Comparison of ENCODE assay signal across 8 cellular contexts in genomic region chr19:49487277-49488045, GRCh38. TPM values are rescaled to one million over a fixed set of nuclear protein-coding genes. Genes with fewer than 3 reads are reported as not detected.
DNase-seq lines count a peak whose midpoint lies in the region; ATAC-seq and TF ChIP-seq lines count a peak whose summit lies in the region.

TSS of gene RPL13A (plus strand) at chr19:49487608. CDS start at chr19:49487630, 22 bp downstream.

- CTCF ChIA-PET in PC-9 (lab: Charles Lee), result interaction anchor here (0.6 kb wide), 1 partner anchor 43 kb away, joined by 5 read pairs; no protein-coding TSS in a partner anchor

- BruUV-seq in PC-9 (replicated peaks; lab: Mats Ljungman, UMichigan), result TSS peak; percentile 66

- POLR2A ChIA-PET in PC-9 (lab: Charles Lee; ENCODE audit: unreplicated experiment), result interaction anchor here (0.6 kb wide), 1 partner anchor 511 kb away, joined by 7 read pairs; no protein-coding TSS in a partner anchor

- peak within 1 kb of the TSS; percentile 91 for H3K27ac ChIP-seq in PC-9

- peak within 1 kb of the TSS; percentile 96 for H3K4me2 ChIP-seq in PC-9

- H3K4me3 ChIP-seq in Jurkat, Clone E6-1 (ENCODE audit: low read length), result peak within 1 kb of the TSS; percentile 100
- H3K4me3 ChIP-seq in PC-9 (peak within 1 kb of the TSS; percentile 96), epithelial cell of proximal tubule (ENCODE audit: low read depth, low read length) (peak within 1 kb of the TSS; percentile 67)

- H4K20me1 ChIP-seq in PC-9 (ENCODE audit: insufficient read depth), result peaks cover 44% of the 10 kb centered on the region

- intact Hi-C loops in PC-9 (cut with micrococcal nuclease; ENCODE audit: unreplicated experiment), result loop anchor here (1.0 to 2.0 kb wide), 3 partner anchors 9 to 389 kb away; partner anchors contain the start of genes AKT1S1, ALDH16A1, RPS11 and TBC1D17

- H3F3A ChIP-seq in PC-9 (ENCODE audit: insufficient read depth, low read depth), result peaks cover 49% of the 10 kb centered on the region

- H3K36me3 ChIP-seq in PC-9 (ENCODE audit: low read depth), result peaks cover 48% of the 10 kb centered on the region

- peak within 1 kb of the TSS; percentile 88 for H2AFZ ChIP-seq in PC-9

- H3K4me1 ChIP-seq in PC-9 (replicated peaks; ENCODE audit: insufficient read depth), result peaks cover 18% of the 10 kb centered on the region

- no peak for TF ChIP-seq CTCF in PC-9 (conservative IDR thresholded peaks at IDR 0.05)
- no peak for TF ChIP-seq CTCF in epithelial cell of proximal tubule (conservative IDR thresholded peaks at IDR 0.05; ENCODE audit: low read depth, low read length)

- peak; percentile 84 for ATAC-seq in GM21619 (IDR thresholded peaks at IDR 0.05; ENCODE audit: unreplicated experiment)

- no peaks in the 10 kb centered on the region for H3K9me3 ChIP-seq in PC-9 (ENCODE audit: insufficient read depth, low read depth)

- H3K9me2 ChIP-seq in PC-9 (ENCODE audit: insufficient read depth), result no peaks in the 10 kb centered on the region

- H3K79me2 ChIP-seq in PC-9 (ENCODE audit: low read depth), result peaks cover 52% of the 10 kb centered on the region

- peak; percentile 99 for DNase-seq in DMS153 (lab: John Stamatoyannopoulos, UW)
- peak; percentile 99 for DNase-seq in Jurkat, Clone E6-1 (ENCODE audit: low read depth, low spot score)
- DNase-seq in PC-9, result peak; percentile 97 to 99
- DNase-seq in activated T-cell treated with anti-CD3 and anti-CD28 coated beads, Interleukin-2, amount 50 U/mL, for 1 hour, result peak; percentile 99
- peak; percentile 90 for DNase-seq in epithelial cell of proximal tubule (ENCODE audit: low read depth)
- peak; percentile 100 for DNase-seq in mucosa of gallbladder (ENCODE audit: low spot score)
- peak; percentile 98 to 99 for DNase-seq in stimulated activated CD8-positive, alpha-beta memory T cell treated with anti-CD3 and anti-CD28 coated beads, Interleukin-4, amount 100 ng/mL, for 4 hours (ENCODE audit: low read depth in 2 of 2, low spot score in 1 of 2)

- no peaks in the 10 kb centered on the region for H3K27me3 ChIP-seq in PC-9 (ENCODE audit: insufficient read depth, low read depth)

RNA-seq across cellular contexts. Expression of gene RPL13A, which starts in this region (rescaled TPM):
- 3,715 TPM for polyA plus RNA-seq in Jurkat, Clone E6-1 (2012; ENCODE audit: insufficient read depth, insufficient read length)
- total RNA-seq in PC-9 (2021) (2,360 and 3,865 TPM in 2 replicates), epithelial cell of proximal tubule (3,343 and 3,374 TPM in 2 replicates), mucosa of gallbladder (2,400 TPM)

Comparison
In these comparisons a context has a peak if more than half of its experiments do, and no peak if none do; other contexts are left out.
1. Peak in every context shown above with its lines: DNase-seq, ATAC-seq, H3K4me3 ChIP-seq and H3K27ac ChIP-seq.